Comparison of ENCODE assay signal across 23 cellular contexts in the genomic region with DNA sequence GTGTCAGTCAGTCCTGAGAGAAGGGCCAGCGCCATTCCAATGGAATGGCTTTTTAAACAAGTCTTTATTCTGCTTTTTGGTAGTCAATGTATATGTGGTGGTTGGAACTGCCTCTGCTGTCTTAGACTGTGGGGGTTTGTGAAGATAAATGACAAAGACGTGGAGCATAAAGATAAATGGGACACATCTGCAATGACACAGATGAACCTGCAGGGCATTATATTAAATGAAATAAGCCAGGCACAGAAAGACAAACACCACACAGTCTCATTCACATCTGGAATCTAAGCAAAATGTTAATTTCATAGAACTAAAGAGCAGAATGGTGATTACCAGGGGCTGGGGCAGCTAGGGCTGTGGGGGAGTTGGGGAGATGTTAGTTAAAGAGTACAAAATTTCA.
"Had no signal": no experiment of that assay in that cellular context is flagged by ENCODE, and none has a peak within 500 bp of the region (broad histone marks: within the 10 kb centered on the region; RNA-seq: fewer than 3 reads in every experiment).

No MANE protein-coding gene starts in this region.

- ATAC-seq: HepG2, Right ventricle myocardium inferior had no signal

- H3K4me1 ChIP-seq: Peyer's patch, SJCRH30 had no signal

- H3K36me3 ChIP-seq: MG63, Peyer's patch, SJCRH30 had no signal

- H3K27me3 ChIP-seq: MG63, Peyer's patch, SJCRH30 had no signal

- DNase-seq: IMR-90, Karpas-422, KG1, MG63, NCI-H1092 treated with DMSO at 0.1 percent for 48 hours, NCI-H1436, NCI-H187, NCI-H2029, NCI-H2081 treated with DMSO at 0.1 percent for 48 hours, NCI-H2171, NCI-H226, NCI-H446, NCI-H510A, NCI-H524 treated with DMSO at 0.1 percent for 48 hours, NCI-H69, NCI-H774, PC-9, Peyer's patch, SHP77 treated with DMSO at 0.1 percent for 48 hours, SJCRH30 had no signal

- H3K4me3 ChIP-seq: MG63, PC-9, Peyer's patch, SJCRH30, SK-N-MC had no signal

- H3K9me3 ChIP-seq: MG63, Peyer's patch, SJCRH30 had no signal
